Comparison of ENCODE assay signal across 1 cellular context in the genomic region with DNA sequence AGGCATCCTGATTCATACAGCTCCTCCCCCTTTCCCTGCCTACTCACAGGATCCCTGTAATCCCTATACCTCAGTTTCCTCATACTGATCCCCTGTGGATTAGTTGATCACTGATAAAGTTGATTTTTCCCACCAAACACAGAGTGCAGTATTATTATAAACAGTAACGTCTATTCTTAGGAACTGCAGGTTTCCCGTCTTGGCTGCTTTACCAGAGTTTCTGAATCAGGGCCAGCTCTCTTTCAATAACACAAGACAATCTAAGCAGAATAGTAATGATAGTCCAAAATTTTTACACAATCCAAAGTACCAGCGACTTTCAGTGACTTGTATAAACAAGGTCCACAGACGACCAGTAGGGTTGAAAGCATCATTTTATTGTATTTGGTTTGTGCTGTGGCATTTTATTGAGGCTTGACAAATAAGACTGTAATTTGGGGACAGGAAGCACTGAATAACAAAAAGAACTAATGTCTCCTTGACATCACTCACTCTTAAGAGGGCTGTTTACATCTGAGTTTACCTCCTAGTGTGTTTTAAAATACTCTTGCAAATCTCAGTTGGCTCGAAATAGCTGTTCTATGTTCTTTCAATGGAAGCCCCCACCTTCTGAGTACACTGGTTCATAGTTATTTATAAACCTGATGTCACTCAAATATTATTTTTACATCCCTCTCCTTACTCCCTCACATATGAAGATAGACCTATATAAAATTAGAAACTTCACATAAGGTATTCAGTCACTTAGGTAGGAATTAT.
TF ChIP-seq lines count a peak whose summit lies in the region.

No MANE protein-coding gene starts in this region.

TF ChIP-seq in HEK293, 187 proteins besides CTCF, POLR2A, EP300 and RAD21 (continued from another document):
- TF ChIP-seq ZNF629 (tag by site-specific recombination; IDR thresholded peaks at IDR 0.05): 0 out of 2 replicates have a peak, but pooled peaks have one; percentile 13
- no peak for TF ChIP-seq ZNF140 (tag by site-specific recombination; IDR thresholded peaks at IDR 0.05)
